Comparison of ENCODE assay signal across 8 cellular contexts in genomic region chr13:27919934-27920676, GRCh38. TPM values are rescaled to one million over a fixed set of nuclear protein-coding genes. Genes with fewer than 3 reads are reported as not detected.
DNase-seq lines count a peak whose midpoint lies in the region; ATAC-seq and TF ChIP-seq lines count a peak whose summit lies in the region.

Gene PDX1 (plus strand): TSS chr13:27920000. CDS start chr13:27920139, 139 bp downstream.

- peak within 1 kb of the TSS; percentile 45 for H3K4me3 ChIP-seq in HUES6 (ENCODE audit: low read depth, low read length)
- H3K4me3 ChIP-seq in colonic mucosa, result peak within 1 kb of the TSS; percentile 49
- H3K4me3 ChIP-seq in naive thymus-derived CD4-positive, alpha-beta T cell (ENCODE audit: low read length), result peak within 1 kb of the TSS; percentile 9

- H3K9me3 ChIP-seq in HUES6 (ENCODE audit: control insufficient read depth, insufficient read depth, low read depth, low read length) (no peaks in the 10 kb centered on the region), colonic mucosa (no peaks in the 10 kb centered on the region)
- no peaks in the 10 kb centered on the region for H3K9me3 ChIP-seq in naive thymus-derived CD4-positive, alpha-beta T cell (ENCODE audit: control insufficient read depth in 2 of 3, low read length in 3 of 3)

- peaks cover 100% of the 10 kb centered on the region for H3K27me3 ChIP-seq in HUES6 (ENCODE audit: control insufficient read depth, insufficient read depth, low read length)
- H3K27me3 ChIP-seq in colonic mucosa, result peaks cover 95% of the 10 kb centered on the region
- peaks cover 6 to 20% of the 10 kb centered on the region in 2 donors for H3K27me3 ChIP-seq in naive thymus-derived CD4-positive, alpha-beta T cell (ENCODE audit: control insufficient read depth in 2 of 2, insufficient read depth in 2 of 2, low read length in 2 of 2)

- TF ChIP-seq CTCF in colonic mucosa (IDR thresholded peaks at IDR 0.05), result no peak

- H3K4me1 Mint-ChIP-seq in naive thymus-derived CD4-positive, alpha-beta T cell, result peaks cover 9 to 49% (median 41%) of the 10 kb centered on the region in 7 donors

- no peak within 1 kb of the TSS for H3K27ac ChIP-seq in HUES6 (ENCODE audit: low read depth, low read length)
- H3K27ac ChIP-seq in colonic mucosa, result no peak within 1 kb of the TSS
- H3K27ac ChIP-seq in naive thymus-derived CD4-positive, alpha-beta T cell (ENCODE audit: low read depth, low read length), result no peak within 1 kb of the TSS
- H3K27ac ChIP-seq in caudate nucleus (ENCODE audit: low read depth, low read length), result no peak within 1 kb of the TSS

- peaks cover 0 to 4% (median 0%) of the 10 kb centered on the region in 5 donors for H3K36me3 Mint-ChIP-seq in naive thymus-derived CD4-positive, alpha-beta T cell

- H3K9ac ChIP-seq in HUES6 (ENCODE audit: low read length) (no peak within 1 kb of the TSS), colonic mucosa (ENCODE audit: low read depth in 2 of 2, low read length in 2 of 2) (peak within 1 kb of the TSS; percentile 29 to 51)

- no peaks in the 10 kb centered on the region for H3K36me3 ChIP-seq in HUES6 (ENCODE audit: control insufficient read depth, insufficient read depth, low read length)
- no peaks in the 10 kb centered on the region for H3K36me3 ChIP-seq in colonic mucosa
- H3K36me3 ChIP-seq in naive thymus-derived CD4-positive, alpha-beta T cell (ENCODE audit: control insufficient read depth in 2 of 3, insufficient read depth in 3 of 3, low read length in 3 of 3), result no peaks in the 10 kb centered on the region

- CTCF ChIA-PET in naive thymus-derived CD4-positive, alpha-beta T cell (lab: Charles Lee), result no interaction called here

- H3K4me1 ChIP-seq in HUES6 (ENCODE audit: control insufficient read depth, insufficient read depth, low read length) (peaks cover 38% of the 10 kb centered on the region), colonic mucosa (peaks cover 18% of the 10 kb centered on the region)
- H3K4me1 ChIP-seq in naive thymus-derived CD4-positive, alpha-beta T cell (ENCODE audit: control insufficient read depth in 2 of 2, insufficient read depth in 2 of 2, low read length in 2 of 2), result peaks cover 0 to 16% of the 10 kb centered on the region in 2 donors

- POLR2A ChIA-PET in naive thymus-derived CD4-positive, alpha-beta T cell (lab: Charles Lee), result no interaction called here

- H3K27me3 Mint-ChIP-seq in naive thymus-derived CD4-positive, alpha-beta T cell, result peaks cover 75 to 86% (median 78%) of the 10 kb centered on the region in 5 donors

- peak within 1 kb of the TSS; percentile 57 to 85 (median 74) for H3K4me3 Mint-ChIP-seq in naive thymus-derived CD4-positive, alpha-beta T cell

- peak; percentile 46 for ATAC-seq in naive thymus-derived CD4-positive, alpha-beta T cell

- intact Hi-C loops in colonic mucosa (cut with DNase I), result no loop called here
- intact Hi-C loops in naive thymus-derived CD4-positive, alpha-beta T cell (cut with micrococcal nuclease), result loop anchor here in 1 of 2 donors (2.0 kb wide), 1 partner anchor 41 kb away; no protein-coding TSS in a partner anchor

- H3K27ac Mint-ChIP-seq in naive thymus-derived CD4-positive, alpha-beta T cell, result peak within 1 kb of the TSS in 1 of 9 donors; percentile 68

- H3K9me3 Mint-ChIP-seq in naive thymus-derived CD4-positive, alpha-beta T cell, result peaks cover 0 to 2% (median 0%) of the 10 kb centered on the region in 11 donors

- DNase-seq in DMS79 (lab: John Stamatoyannopoulos, UW) (peak; percentile 7), colonic mucosa (peak; percentile 71), glomerular visceral epithelial cell (ENCODE audit: extremely low spot score) (no peak), UCSD-AML1 (lab: John Stamatoyannopoulos, UW; ENCODE audit: unreplicated experiment) (no peak), caudate nucleus (lab: John Stamatoyannopoulos, UW) (no peak)
- peak in 1 of 9 donors; percentile 24 for DNase-seq in naive thymus-derived CD4-positive, alpha-beta T cell
- no peak for DNase-seq in activated effector memory CD4-positive, alpha-beta T cell treated with anti-CD3 and anti-CD28 coated beads, Interleukin-2, amount 50 U/mL, for 16 hours

RNA-seq across cellular contexts. Expression of gene PDX1, which starts in this region (rescaled TPM):
- under 1 TPM; 0.35 to 0.54 TPM for total RNA-seq in colonic mucosa
- total RNA-seq in naive thymus-derived CD4-positive, alpha-beta T cell, result not detected
- polyA plus RNA-seq in naive thymus-derived CD4-positive, alpha-beta T cell, result not detected

Comparison
In these comparisons a context has a peak if more than half of its experiments do, and no peak if none do; other contexts are left out.
1. Peak in DNase-seq, H3K4me3 ChIP-seq and H3K9ac ChIP-seq in colonic mucosa; RNA of the gene not detected or under 1 TPM.
2. Peak in ATAC-seq and H3K4me3 ChIP-seq in naive thymus-derived CD4-positive, alpha-beta T cell; RNA of the gene not detected or under 1 TPM.